Comparison of ENCODE assay signal across 1 cellular context in the genomic region with DNA sequence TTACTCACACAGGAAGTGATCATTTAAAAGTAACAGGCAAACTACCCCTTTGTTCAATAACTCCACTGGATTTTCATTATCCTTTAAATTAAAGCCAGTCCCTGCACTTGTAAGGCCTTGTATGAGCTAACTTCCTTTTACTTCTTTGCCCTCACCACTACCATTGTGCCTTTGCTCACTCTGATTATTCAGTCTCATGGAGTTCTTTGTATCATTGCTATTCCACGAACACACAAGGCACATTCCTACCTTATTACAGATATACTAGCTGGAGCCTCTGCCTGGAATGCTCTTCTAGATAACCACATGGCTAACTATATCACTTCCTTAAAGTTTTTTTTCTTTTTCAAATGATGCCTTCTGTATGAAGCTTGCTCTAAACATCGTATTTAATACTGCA.
TF ChIP-seq lines count a peak whose summit lies in the region.

No MANE protein-coding gene starts in this region.

TF ChIP-seq in SK-N-SH, 30 proteins besides CTCF, POLR2A, EP300 and RAD21 (continued from another document):
- TF ChIP-seq, protein P1, sequence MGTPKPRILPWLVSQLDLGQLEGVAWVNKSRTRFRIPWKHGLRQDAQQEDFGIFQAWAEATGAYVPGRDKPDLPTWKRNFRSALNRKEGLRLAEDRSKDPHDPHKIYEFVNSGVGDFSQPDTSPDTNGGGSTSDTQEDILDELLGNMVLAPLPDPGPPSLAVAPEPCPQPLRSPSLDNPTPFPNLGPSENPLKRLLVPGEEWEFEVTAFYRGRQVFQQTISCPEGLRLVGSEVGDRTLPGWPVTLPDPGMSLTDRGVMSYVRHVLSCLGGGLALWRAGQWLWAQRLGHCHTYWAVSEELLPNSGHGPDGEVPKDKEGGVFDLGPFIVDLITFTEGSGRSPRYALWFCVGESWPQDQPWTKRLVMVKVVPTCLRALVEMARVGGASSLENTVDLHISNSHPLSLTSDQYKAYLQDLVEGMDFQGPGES (IDR thresholded peaks at IDR 0.05; ENCODE audit: low read depth, low read length) = no peak
- no peak for TF ChIP-seq RXRA (IDR thresholded peaks at IDR 0.05; ENCODE audit: borderline replicate concordance, low read depth)
